In genomic region chr11:119347242-119347641, GRCh38 we compare ENCODE assay signal across 26 cellular contexts. TPM values are rescaled to one million over a fixed set of nuclear protein-coding genes. Genes with fewer than 3 reads are reported as not detected.
DNase-seq lines count a peak whose midpoint lies in the region; ATAC-seq and TF ChIP-seq lines count a peak whose summit lies in the region.
"Had no signal": no experiment of that assay in that cellular context is flagged by ENCODE, and none has a peak within 500 bp of the region (broad histone marks: within the 10 kb centered on the region; RNA-seq: fewer than 3 reads in every experiment).

No MANE protein-coding gene starts in this region.

- no peaks in the 10 kb centered on the region for H3K36me3 ChIP-seq in gastroesophageal sphincter
- H3K36me3 ChIP-seq in gastrocnemius medialis = no peaks in the 10 kb centered on the region
- H3K36me3 ChIP-seq: ascending aorta, esophagus squamous epithelium, heart left ventricle, MG63, thyroid gland had no signal

- in situ Hi-C loops in gastrocnemius medialis (cut with MboI; ENCODE audit: low sequenced_read_pairs in 4 of 4) = no loop called here
- in situ Hi-C loops in GM13977 (cut with MboI; ENCODE audit: low pct_unique_long_range_greater_than_20kb, low sequenced_read_pairs, unreplicated experiment) = no loop called here

- H3K27me3 ChIP-seq in gastroesophageal sphincter (no peaks in the 10 kb centered on the region), gastrocnemius medialis (no peaks in the 10 kb centered on the region)
- H3K27me3 ChIP-seq: ascending aorta, MG63, thyroid gland had no signal

- 80% methylated on average over 2 of the region's 2 CpGs; no CpG with 5 or more reads in 1 of the 2 donors for WGBS in gastroesophageal sphincter (ENCODE audit: low coverage in 1 of 2), 2 donors

- H3K4me3 ChIP-seq in gastroesophageal sphincter = no peak overlapping the region
- no peak overlapping the region for H3K4me3 ChIP-seq in gastrocnemius medialis
- H3K4me3 ChIP-seq: ascending aorta, esophagus squamous epithelium, heart left ventricle, MG63, thyroid gland had no signal

- peak; percentile 68 for ATAC-seq in gastroesophageal sphincter
- peak; percentile 29 to 32 for ATAC-seq in gastrocnemius medialis
- ATAC-seq in GM21786 (IDR thresholded peaks at IDR 0.05; ENCODE audit: unreplicated experiment) = no peak
- ATAC-seq: activated T-cell treated with anti-CD3 and anti-CD28 coated beads, Interleukin-2, amount 50 U/mL, for 4 hours; CD8-positive, alpha-beta T cell; T-cell had no signal

- H3K27ac ChIP-seq in gastroesophageal sphincter = peak overlapping the region in 1 of 4 donors; percentile 15
- H3K27ac ChIP-seq in gastrocnemius medialis = peak overlapping the region in 2 of 4 donors; percentile 18 to 43
- H3K27ac ChIP-seq in RWPE1 = no peak overlapping the region
- H3K27ac ChIP-seq: HL-60, thyroid gland had no signal

- CTCF ChIA-PET in RWPE1 (lab: Yijun Ruan, JAX) = interaction anchor here (0.8 to 5.5 kb wide), 2 partner anchors 9 kb away, joined by 3 to 26 read pairs; no protein-coding TSS in a partner anchor

- no peak for TF ChIP-seq EP300 in gastroesophageal sphincter (IDR thresholded peaks at IDR 0.05)

- POLR2A ChIA-PET in RWPE1 (lab: Yijun Ruan, JAX; ENCODE audit: low non-redundant PET) = no interaction called here

- H3K4me1 ChIP-seq in gastroesophageal sphincter = peaks cover 0 to 8% (median 0%) of the 10 kb centered on the region in 3 donors
- peaks cover 0 to 6% of the 10 kb centered on the region in 2 donors for H3K4me1 ChIP-seq in gastrocnemius medialis
- H3K4me1 ChIP-seq: ascending aorta, esophagus squamous epithelium, thyroid gland had no signal

- H3K9me3 ChIP-seq in gastroesophageal sphincter (no peaks in the 10 kb centered on the region), gastrocnemius medialis (no peaks in the 10 kb centered on the region)
- H3K9me3 ChIP-seq: ascending aorta, esophagus squamous epithelium, heart left ventricle, MG63, thyroid gland had no signal

- TF ChIP-seq CTCF in gastroesophageal sphincter (IDR thresholded peaks at IDR 0.05) (no peak), gastrocnemius medialis (IDR thresholded peaks at IDR 0.05 in 4 of 5, conservative IDR thresholded peaks at IDR 0.05 in 1 of 5) (no peak), RWPE1 (conservative IDR thresholded peaks at IDR 0.05; ENCODE audit: low read depth) (no peak), GM13977 (IDR thresholded peaks at IDR 0.05; ENCODE audit: extremely low read depth, insufficient read depth, missing control alignments) (no peak)

- intact Hi-C loops in gastrocnemius medialis (cut with DNase I; ENCODE audit: low total_unique reads) = no loop called here

- TF ChIP-seq POLR2A in gastroesophageal sphincter (IDR thresholded peaks at IDR 0.05) = no peak
- TF ChIP-seq POLR2A in gastrocnemius medialis (IDR thresholded peaks at IDR 0.05) = no peak

- DNase-seq in AG20443 (ENCODE audit: low spot score) = peak; percentile 78
- peak; percentile 35 for DNase-seq in RPMI7951 (ENCODE audit: low read depth)
- peak in 1 of 2 donors; percentile 14 for DNase-seq in gastrocnemius medialis
- no peak for DNase-seq in RWPE1 (ENCODE audit: low spot score)
- no peak for DNase-seq in NCI-H774 (lab: John Stamatoyannopoulos, UW)
- no peak for DNase-seq in GM13977 (ENCODE audit: low spot score)
- DNase-seq: activated CD4-positive, alpha-beta T cell treated with anti-CD3 and anti-CD28 coated beads for 1 hour; activated naive CD4-positive, alpha-beta T cell treated with anti-CD3 and anti-CD28 coated beads, Interleukin-2, amount 10 ng/mL, durations not matched to agents 7 days and 5 days; activated T-cell treated with anti-CD3 and anti-CD28 coated beads, Interleukin-2, amount 50 U/mL, for 4 hours; CD8-positive, alpha-beta T cell; effector CD8-positive, alpha-beta T cell; esophagus squamous epithelium; heart left ventricle; MG63; NCI-H1436 treated with DMSO at 0.1 percent for 48 hours; OCI-M1; SHP77 treated with DMSO at 0.1 percent for 48 hours; T-cell; thyroid gland had no signal

RNA-seq across cellular contexts. Expression of gene MFRP, which starts 0.7 kb away (rescaled TPM):
- not detected in 2 replicates for total RNA-seq in RPMI7951 (2014; rRNA removed; shearing (Covaris generic))
- under 1 TPM in 1 of 4 donors, not detected in 3; 0.15 TPM for total RNA-seq in gastroesophageal sphincter
- total RNA-seq in gastrocnemius medialis = not detected
- total RNA-seq: activated T-cell treated with anti-CD3 and anti-CD28 coated beads, Interleukin-2, amount 50 U/mL, for 4 hours; ascending aorta; CD8-positive, alpha-beta T cell; esophagus squamous epithelium; heart left ventricle; lower leg skin; mononuclear cell; renal cortical epithelial cell; T-cell; thyroid gland had no signal

RNA-seq across cellular contexts. Expression of gene C1QTNF5, which starts 6.6 kb away (rescaled TPM):
- 2.3 and 4.4 TPM in 2 replicates for total RNA-seq in RPMI7951 (2014; rRNA removed; shearing (Covaris generic))
- total RNA-seq in gastroesophageal sphincter (10 to 100 TPM; 44.3 to 52.1 (median 45.6) TPM), gastrocnemius medialis (10 to 100 TPM in 1 of 4 donors, 1 to 10 TPM in 3; 4.0 to 16.0 (median 6.0) TPM)
- total RNA-seq: activated T-cell treated with anti-CD3 and anti-CD28 coated beads, Interleukin-2, amount 50 U/mL, for 4 hours; CD8-positive, alpha-beta T cell; mononuclear cell; T-cell had no signal

RNA-seq across cellular contexts. Expression of gene RNF26, which starts 12.9 kb away (rescaled TPM):
- total RNA-seq in RPMI7951 (2014; rRNA removed; shearing (Covaris generic)) = 9.0 and 9.1 TPM in 2 replicates
- total RNA-seq in gastroesophageal sphincter (10 to 100 TPM; 13.0 to 39.6 (median 17.1) TPM), gastrocnemius medialis (1 to 10 TPM; 3.8 to 5.1 (median 4.7) TPM)

RNA-seq across cellular contexts. Expression of gene MCAM, which starts 30.3 kb away (rescaled TPM):
- total RNA-seq in RPMI7951 (2014; rRNA removed; shearing (Covaris generic)) = 57.2 and 91.7 TPM in 2 replicates
- total RNA-seq in gastroesophageal sphincter (1,000 to 10,000 TPM in 3 of 4 donors, 100 to 1,000 TPM in 1; 702 to 1,904 (median 1,177) TPM), gastrocnemius medialis (100 to 1,000 TPM in 3 of 4 donors, 10 to 100 TPM in 1; 22.6 to 193 (median 123) TPM)

RNA-seq across cellular contexts. Expression of gene USP2, which starts 34.2 kb away (rescaled TPM):
- 0.24 and 0.49 TPM in 2 replicates for total RNA-seq in RPMI7951 (2014; rRNA removed; shearing (Covaris generic))
- total RNA-seq in gastroesophageal sphincter (1 to 10 TPM; 4.6 to 10.0 (median 6.6) TPM), gastrocnemius medialis (100 to 1,000 TPM in 1 of 4 donors, 10 to 100 TPM in 3; 19.4 to 105 (median 46.0) TPM)
- total RNA-seq: ascending aorta had no signal

Comparison
In these comparisons a context has a peak if more than half of its experiments do, and no peak if none do; other contexts are left out.
1. DNase-seq: peak in AG20443 (single experiment) and RPMI7951 (single experiment); none in RWPE1 (single experiment), NCI-H774 (single experiment) and GM13977 (single experiment).